In the genomic region with DNA sequence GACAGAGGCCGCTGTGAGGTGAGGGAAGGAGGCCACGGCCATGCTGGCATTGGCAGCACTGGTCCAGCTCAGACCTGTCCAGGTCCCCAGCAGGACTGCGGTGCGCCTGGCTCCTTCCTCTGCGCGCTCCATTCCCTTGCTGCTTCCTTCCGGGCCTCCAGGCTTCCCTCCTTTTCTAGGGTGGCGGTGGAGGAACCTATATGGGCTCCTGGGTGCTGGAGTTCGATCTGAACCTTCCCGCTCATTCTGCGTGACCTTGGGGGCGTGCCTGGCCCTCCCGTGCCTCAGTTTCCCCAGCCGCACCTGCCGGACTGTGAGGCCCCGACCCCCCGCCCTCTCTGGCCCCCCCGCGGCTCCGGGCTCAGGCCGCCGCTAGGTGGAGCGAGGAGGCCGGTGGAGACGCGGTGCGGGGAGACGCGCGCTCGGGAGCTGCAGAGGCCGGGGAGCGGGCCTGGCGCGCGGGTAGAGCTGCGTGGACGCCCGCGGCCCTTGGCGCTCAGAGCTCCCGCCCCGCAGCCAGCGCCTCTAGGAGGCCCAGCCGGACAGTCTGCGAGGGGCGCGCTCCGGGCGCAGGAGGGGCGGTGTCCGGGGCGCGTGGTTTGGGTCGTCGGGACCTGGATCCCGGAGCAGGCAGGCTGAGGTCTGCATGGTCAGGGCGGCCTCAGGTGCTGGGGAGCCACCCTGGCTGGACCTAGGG, we compare ENCODE assay signal across 2 cellular contexts.
TF ChIP-seq lines count a peak whose summit lies in the region.

No MANE protein-coding gene starts in this region.

TF ChIP-seq in SK-N-SH treated with all-trans-retinoic acid at 6 μM for 48 hours, 23 proteins besides CTCF, POLR2A, EP300 and RAD21:
- TF ChIP-seq, protein P1, sequence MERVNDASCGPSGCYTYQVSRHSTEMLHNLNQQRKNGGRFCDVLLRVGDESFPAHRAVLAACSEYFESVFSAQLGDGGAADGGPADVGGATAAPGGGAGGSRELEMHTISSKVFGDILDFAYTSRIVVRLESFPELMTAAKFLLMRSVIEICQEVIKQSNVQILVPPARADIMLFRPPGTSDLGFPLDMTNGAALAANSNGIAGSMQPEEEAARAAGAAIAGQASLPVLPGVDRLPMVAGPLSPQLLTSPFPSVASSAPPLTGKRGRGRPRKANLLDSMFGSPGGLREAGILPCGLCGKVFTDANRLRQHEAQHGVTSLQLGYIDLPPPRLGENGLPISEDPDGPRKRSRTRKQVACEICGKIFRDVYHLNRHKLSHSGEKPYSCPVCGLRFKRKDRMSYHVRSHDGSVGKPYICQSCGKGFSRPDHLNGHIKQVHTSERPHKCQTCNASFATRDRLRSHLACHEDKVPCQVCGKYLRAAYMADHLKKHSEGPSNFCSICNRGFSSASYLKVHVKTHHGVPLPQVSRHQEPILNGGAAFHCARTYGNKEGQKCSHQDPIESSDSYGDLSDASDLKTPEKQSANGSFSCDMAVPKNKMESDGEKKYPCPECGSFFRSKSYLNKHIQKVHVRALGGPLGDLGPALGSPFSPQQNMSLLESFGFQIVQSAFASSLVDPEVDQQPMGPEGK (CRISPR knock-in tag; IDR thresholded peaks at IDR 0.05; ENCODE audit: borderline replicate concordance), result peak; percentile 82; the same call in 1 of the 2 replicates
- no peak for TF ChIP-seq ZC3H10 (CRISPR knock-in tag; IDR thresholded peaks at IDR 0.05)

TF ChIP-seq in HepG2, 621 proteins besides CTCF, POLR2A, EP300 and RAD21 (continues in another document):
- TF ChIP-seq RBM39 (IDR thresholded peaks at IDR 0.05; ENCODE audit: low read depth, low read length, poor library complexity, severe bottlenecking) (no peak), POLR2AphosphoS5 (IDR thresholded peaks at IDR 0.05; ENCODE audit: low read depth, low read length) (no peak), TOE1 (CRISPR knock-in tag; IDR thresholded peaks at IDR 0.05) (no peak), KLF9 (CRISPR knock-in tag; IDR thresholded peaks at IDR 0.05; ENCODE audit: low read depth) (no peak), KAT2B (IDR thresholded peaks at IDR 0.05; ENCODE audit: borderline replicate concordance, low read depth, low read length) (no peak), SATB2 (CRISPR knock-in tag; IDR thresholded peaks at IDR 0.05) (no peak), STAG1 (CRISPR knock-in tag; IDR thresholded peaks at IDR 0.05) (peak; percentile 80), ZNF616 (CRISPR knock-in tag; IDR thresholded peaks at IDR 0.05; ENCODE audit: low read depth) (no peak), ZNF225 (CRISPR knock-in tag; IDR thresholded peaks at IDR 0.05) (no peak), ZNF546 (CRISPR knock-in tag; conservative IDR thresholded peaks at IDR 0.05) (no peak), PITX1 (CRISPR knock-in tag; IDR thresholded peaks at IDR 0.05) (no peak), ZNF260 (CRISPR knock-in tag; IDR thresholded peaks at IDR 0.05; ENCODE audit: borderline replicate concordance, low read depth) (no peak), FOXP1 (IDR thresholded peaks at IDR 0.05) (no peak), FOXP1 (CRISPR knock-in tag; IDR thresholded peaks at IDR 0.05) (no peak), ERF (CRISPR knock-in tag; IDR thresholded peaks at IDR 0.05) (no peak), ZEB1 (IDR thresholded peaks at IDR 0.05; ENCODE audit: insufficient replicate concordance, low read depth) (no peak), HCFC1 (IDR thresholded peaks at IDR 0.05; ENCODE audit: low read depth, low read length) (no peak), ZBTB42 (CRISPR knock-in tag; IDR thresholded peaks at IDR 0.05) (no peak), ZNF552 (CRISPR knock-in tag; IDR thresholded peaks at IDR 0.05; ENCODE audit: borderline replicate concordance) (no peak), ZNF644 (CRISPR knock-in tag; IDR thresholded peaks at IDR 0.05; ENCODE audit: low read depth) (no peak), ZNF678 (CRISPR knock-in tag; IDR thresholded peaks at IDR 0.05) (no peak), RFXAP (CRISPR knock-in tag; IDR thresholded peaks at IDR 0.05; ENCODE audit: borderline replicate concordance) (no peak), ZNF570 (CRISPR knock-in tag; IDR thresholded peaks at IDR 0.05; ENCODE audit: borderline replicate concordance) (no peak), SRY (CRISPR knock-in tag; IDR thresholded peaks at IDR 0.05) (no peak), MTF1 (CRISPR knock-in tag; IDR thresholded peaks at IDR 0.05) (no peak), ZKSCAN8 (CRISPR knock-in tag; IDR thresholded peaks at IDR 0.05; ENCODE audit: borderline replicate concordance) (no peak), PAX8 (CRISPR knock-in tag; IDR thresholded peaks at IDR 0.05; ENCODE audit: borderline replicate concordance) (no peak), ZNF589 (CRISPR knock-in tag; conservative IDR thresholded peaks at IDR 0.05) (no peak), MZF1 (CRISPR knock-in tag; IDR thresholded peaks at IDR 0.05; ENCODE audit: borderline replicate concordance) (no peak)
- TF ChIP-seq, protein P2, sequence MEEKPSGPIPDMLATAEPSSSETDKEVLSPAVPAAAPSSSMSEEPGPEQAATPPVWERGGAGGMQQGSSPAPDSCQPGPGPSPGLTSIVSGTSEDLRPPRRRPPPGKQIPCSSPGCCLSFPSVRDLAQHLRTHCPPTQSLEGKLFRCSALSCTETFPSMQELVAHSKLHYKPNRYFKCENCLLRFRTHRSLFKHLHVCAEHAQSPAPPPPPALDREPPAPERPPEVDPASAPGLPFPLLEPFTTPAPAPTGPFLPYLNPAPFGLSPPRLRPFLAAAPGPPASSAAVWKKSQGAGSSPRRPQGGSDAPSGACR (CRISPR knock-in tag; IDR thresholded peaks at IDR 0.05), result no peak
- TF ChIP-seq, protein P3, sequence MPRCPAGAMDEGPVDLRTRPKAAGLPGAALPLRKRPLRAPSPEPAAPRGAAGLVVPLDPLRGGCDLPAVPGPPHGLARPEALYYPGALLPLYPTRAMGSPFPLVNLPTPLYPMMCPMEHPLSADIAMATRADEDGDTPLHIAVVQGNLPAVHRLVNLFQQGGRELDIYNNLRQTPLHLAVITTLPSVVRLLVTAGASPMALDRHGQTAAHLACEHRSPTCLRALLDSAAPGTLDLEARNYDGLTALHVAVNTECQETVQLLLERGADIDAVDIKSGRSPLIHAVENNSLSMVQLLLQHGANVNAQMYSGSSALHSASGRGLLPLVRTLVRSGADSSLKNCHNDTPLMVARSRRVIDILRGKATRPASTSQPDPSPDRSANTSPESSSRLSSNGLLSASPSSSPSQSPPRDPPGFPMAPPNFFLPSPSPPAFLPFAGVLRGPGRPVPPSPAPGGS (CRISPR knock-in tag; IDR thresholded peaks at IDR 0.05), result no peak
- TF ChIP-seq, protein P4, sequence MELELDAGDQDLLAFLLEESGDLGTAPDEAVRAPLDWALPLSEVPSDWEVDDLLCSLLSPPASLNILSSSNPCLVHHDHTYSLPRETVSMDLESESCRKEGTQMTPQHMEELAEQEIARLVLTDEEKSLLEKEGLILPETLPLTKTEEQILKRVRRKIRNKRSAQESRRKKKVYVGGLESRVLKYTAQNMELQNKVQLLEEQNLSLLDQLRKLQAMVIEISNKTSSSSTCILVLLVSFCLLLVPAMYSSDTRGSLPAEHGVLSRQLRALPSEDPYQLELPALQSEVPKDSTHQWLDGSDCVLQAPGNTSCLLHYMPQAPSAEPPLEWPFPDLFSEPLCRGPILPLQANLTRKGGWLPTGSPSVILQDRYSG (CRISPR knock-in tag; IDR thresholded peaks at IDR 0.05), result no peak
- TF ChIP-seq, protein P5, sequence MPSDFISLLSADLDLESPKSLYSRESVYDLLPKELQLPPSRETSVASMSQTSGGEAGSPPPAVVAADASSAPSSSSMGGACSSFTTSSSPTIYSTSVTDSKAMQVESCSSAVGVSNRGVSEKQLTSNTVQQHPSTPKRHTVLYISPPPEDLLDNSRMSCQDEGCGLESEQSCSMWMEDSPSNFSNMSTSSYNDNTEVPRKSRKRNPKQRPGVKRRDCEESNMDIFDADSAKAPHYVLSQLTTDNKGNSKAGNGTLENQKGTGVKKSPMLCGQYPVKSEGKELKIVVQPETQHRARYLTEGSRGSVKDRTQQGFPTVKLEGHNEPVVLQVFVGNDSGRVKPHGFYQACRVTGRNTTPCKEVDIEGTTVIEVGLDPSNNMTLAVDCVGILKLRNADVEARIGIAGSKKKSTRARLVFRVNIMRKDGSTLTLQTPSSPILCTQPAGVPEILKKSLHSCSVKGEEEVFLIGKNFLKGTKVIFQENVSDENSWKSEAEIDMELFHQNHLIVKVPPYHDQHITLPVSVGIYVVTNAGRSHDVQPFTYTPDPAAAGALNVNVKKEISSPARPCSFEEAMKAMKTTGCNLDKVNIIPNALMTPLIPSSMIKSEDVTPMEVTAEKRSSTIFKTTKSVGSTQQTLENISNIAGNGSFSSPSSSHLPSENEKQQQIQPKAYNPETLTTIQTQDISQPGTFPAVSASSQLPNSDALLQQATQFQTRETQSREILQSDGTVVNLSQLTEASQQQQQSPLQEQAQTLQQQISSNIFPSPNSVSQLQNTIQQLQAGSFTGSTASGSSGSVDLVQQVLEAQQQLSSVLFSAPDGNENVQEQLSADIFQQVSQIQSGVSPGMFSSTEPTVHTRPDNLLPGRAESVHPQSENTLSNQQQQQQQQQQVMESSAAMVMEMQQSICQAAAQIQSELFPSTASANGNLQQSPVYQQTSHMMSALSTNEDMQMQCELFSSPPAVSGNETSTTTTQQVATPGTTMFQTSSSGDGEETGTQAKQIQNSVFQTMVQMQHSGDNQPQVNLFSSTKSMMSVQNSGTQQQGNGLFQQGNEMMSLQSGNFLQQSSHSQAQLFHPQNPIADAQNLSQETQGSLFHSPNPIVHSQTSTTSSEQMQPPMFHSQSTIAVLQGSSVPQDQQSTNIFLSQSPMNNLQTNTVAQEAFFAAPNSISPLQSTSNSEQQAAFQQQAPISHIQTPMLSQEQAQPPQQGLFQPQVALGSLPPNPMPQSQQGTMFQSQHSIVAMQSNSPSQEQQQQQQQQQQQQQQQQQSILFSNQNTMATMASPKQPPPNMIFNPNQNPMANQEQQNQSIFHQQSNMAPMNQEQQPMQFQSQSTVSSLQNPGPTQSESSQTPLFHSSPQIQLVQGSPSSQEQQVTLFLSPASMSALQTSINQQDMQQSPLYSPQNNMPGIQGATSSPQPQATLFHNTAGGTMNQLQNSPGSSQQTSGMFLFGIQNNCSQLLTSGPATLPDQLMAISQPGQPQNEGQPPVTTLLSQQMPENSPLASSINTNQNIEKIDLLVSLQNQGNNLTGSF (CRISPR knock-in tag; IDR thresholded peaks at IDR 0.05), result no peak
- TF ChIP-seq, protein P6, sequence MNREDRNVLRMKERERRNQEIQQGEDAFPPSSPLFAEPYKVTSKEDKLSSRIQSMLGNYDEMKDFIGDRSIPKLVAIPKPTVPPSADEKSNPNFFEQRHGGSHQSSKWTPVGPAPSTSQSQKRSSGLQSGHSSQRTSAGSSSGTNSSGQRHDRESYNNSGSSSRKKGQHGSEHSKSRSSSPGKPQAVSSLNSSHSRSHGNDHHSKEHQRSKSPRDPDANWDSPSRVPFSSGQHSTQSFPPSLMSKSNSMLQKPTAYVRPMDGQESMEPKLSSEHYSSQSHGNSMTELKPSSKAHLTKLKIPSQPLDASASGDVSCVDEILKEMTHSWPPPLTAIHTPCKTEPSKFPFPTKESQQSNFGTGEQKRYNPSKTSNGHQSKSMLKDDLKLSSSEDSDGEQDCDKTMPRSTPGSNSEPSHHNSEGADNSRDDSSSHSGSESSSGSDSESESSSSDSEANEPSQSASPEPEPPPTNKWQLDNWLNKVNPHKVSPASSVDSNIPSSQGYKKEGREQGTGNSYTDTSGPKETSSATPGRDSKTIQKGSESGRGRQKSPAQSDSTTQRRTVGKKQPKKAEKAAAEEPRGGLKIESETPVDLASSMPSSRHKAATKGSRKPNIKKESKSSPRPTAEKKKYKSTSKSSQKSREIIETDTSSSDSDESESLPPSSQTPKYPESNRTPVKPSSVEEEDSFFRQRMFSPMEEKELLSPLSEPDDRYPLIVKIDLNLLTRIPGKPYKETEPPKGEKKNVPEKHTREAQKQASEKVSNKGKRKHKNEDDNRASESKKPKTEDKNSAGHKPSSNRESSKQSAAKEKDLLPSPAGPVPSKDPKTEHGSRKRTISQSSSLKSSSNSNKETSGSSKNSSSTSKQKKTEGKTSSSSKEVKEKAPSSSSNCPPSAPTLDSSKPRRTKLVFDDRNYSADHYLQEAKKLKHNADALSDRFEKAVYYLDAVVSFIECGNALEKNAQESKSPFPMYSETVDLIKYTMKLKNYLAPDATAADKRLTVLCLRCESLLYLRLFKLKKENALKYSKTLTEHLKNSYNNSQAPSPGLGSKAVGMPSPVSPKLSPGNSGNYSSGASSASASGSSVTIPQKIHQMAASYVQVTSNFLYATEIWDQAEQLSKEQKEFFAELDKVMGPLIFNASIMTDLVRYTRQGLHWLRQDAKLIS (CRISPR knock-in tag; IDR thresholded peaks at IDR 0.05), result no peak
- TF ChIP-seq, protein P7, sequence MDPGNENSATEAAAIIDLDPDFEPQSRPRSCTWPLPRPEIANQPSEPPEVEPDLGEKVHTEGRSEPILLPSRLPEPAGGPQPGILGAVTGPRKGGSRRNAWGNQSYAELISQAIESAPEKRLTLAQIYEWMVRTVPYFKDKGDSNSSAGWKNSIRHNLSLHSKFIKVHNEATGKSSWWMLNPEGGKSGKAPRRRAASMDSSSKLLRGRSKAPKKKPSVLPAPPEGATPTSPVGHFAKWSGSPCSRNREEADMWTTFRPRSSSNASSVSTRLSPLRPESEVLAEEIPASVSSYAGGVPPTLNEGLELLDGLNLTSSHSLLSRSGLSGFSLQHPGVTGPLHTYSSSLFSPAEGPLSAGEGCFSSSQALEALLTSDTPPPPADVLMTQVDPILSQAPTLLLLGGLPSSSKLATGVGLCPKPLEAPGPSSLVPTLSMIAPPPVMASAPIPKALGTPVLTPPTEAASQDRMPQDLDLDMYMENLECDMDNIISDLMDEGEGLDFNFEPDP (CRISPR knock-in tag; conservative IDR thresholded peaks at IDR 0.05), result no peak
- TF ChIP-seq, protein P8, sequence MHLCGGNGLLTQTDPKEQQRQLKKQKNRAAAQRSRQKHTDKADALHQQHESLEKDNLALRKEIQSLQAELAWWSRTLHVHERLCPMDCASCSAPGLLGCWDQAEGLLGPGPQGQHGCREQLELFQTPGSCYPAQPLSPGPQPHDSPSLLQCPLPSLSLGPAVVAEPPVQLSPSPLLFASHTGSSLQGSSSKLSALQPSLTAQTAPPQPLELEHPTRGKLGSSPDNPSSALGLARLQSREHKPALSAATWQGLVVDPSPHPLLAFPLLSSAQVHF (CRISPR knock-in tag; IDR thresholded peaks at IDR 0.05), result no peak
- TF ChIP-seq, protein P9, sequence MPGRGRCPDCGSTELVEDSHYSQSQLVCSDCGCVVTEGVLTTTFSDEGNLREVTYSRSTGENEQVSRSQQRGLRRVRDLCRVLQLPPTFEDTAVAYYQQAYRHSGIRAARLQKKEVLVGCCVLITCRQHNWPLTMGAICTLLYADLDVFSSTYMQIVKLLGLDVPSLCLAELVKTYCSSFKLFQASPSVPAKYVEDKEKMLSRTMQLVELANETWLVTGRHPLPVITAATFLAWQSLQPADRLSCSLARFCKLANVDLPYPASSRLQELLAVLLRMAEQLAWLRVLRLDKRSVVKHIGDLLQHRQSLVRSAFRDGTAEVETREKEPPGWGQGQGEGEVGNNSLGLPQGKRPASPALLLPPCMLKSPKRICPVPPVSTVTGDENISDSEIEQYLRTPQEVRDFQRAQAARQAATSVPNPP (CRISPR knock-in tag; IDR thresholded peaks at IDR 0.05), result peak; percentile 36; the same call in 1 of the 2 replicates
- TF ChIP-seq, protein P10, sequence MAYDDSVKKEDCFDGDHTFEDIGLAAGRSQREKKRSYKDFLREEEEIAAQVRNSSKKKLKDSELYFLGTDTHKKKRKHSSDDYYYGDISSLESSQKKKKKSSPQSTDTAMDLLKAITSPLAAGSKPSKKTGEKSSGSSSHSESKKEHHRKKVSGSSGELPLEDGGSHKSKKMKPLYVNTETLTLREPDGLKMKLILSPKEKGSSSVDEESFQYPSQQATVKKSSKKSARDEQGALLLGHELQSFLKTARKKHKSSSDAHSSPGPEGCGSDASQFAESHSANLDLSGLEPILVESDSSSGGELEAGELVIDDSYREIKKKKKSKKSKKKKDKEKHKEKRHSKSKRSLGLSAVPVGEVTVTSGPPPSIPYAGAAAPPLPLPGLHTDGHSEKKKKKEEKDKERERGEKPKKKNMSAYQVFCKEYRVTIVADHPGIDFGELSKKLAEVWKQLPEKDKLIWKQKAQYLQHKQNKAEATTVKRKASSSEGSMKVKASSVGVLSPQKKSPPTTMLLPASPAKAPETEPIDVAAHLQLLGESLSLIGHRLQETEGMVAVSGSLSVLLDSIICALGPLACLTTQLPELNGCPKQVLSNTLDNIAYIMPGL (CRISPR knock-in tag; IDR thresholded peaks at IDR 0.05; ENCODE audit: borderline replicate concordance in 1 of 2, low read depth in 1 of 2), result peak; percentile 71 to 92
